14 cellular contexts compared by ENCODE assay signal in genomic region chr10:107415446-107415845, GRCh38.
DNase-seq lines count a peak whose midpoint lies in the region; ATAC-seq and TF ChIP-seq lines count a peak whose summit lies in the region.
"Had no signal": no experiment of that assay in that cellular context is flagged by ENCODE, and none has a peak within 500 bp of the region (broad histone marks: within the 10 kb centered on the region; RNA-seq: fewer than 3 reads in every experiment).

No MANE protein-coding gene starts in this region.

- ATAC-seq in GM18520 (IDR thresholded peaks at IDR 0.05; ENCODE audit: unreplicated experiment), result peak; percentile 37
- peak; percentile 53 for ATAC-seq in GM19468 (IDR thresholded peaks at IDR 0.05; ENCODE audit: extremely low read depth, unreplicated experiment)
- peak; percentile 48 for ATAC-seq in HG03095 (IDR thresholded peaks at IDR 0.05; ENCODE audit: unreplicated experiment)

- no peak overlapping the region for H3K27ac Mint-ChIP-seq in type B pancreatic cell
- no peak overlapping the region for H3K27ac Mint-ChIP-seq in activated T-cell treated with anti-CD3 and anti-CD28 coated beads, Interleukin-2, amount 50 U/mL, for 24 hours

- DNase-seq in germinal center (ENCODE audit: low spot score), result peak; percentile 5
- DNase-seq in D341Med (ENCODE audit: low spot score), result no peak
- no peak for DNase-seq in type B pancreatic cell (ENCODE audit: extremely low spot score, unreplicated experiment)
- no peak for DNase-seq in activated T-cell treated with anti-CD3 and anti-CD28 coated beads, Interleukin-2, amount 50 U/mL, for 24 hours
- no peak for DNase-seq in HUDEP-2 (lab: John Stamatoyannopoulos, UW; ENCODE audit: unreplicated experiment in 76 of 76)
- DNase-seq: activated naive CD4-positive, alpha-beta T cell treated with anti-CD3 and anti-CD28 coated beads, Interleukin-2, amount 50 U/mL, for 16 hours; Calu3; kidney glomerular epithelial cell; MV-4-11; NCI-H2107; NCI-H524 treated with DMSO at 0.1 percent for 48 hours had no signal

- no peaks in the 10 kb centered on the region for H3K36me3 Mint-ChIP-seq in type B pancreatic cell
- no peaks in the 10 kb centered on the region for H3K36me3 Mint-ChIP-seq in activated T-cell treated with anti-CD3 and anti-CD28 coated beads, Interleukin-2, amount 50 U/mL, for 24 hours (ENCODE audit: low read depth)

- no peaks in the 10 kb centered on the region for H3K4me1 Mint-ChIP-seq in type B pancreatic cell (ENCODE audit: unreplicated experiment)
- no peaks in the 10 kb centered on the region for H3K4me1 Mint-ChIP-seq in activated T-cell treated with anti-CD3 and anti-CD28 coated beads, Interleukin-2, amount 50 U/mL, for 24 hours (ENCODE audit: low read depth)

- H3K27me3 Mint-ChIP-seq in type B pancreatic cell, result peaks cover 12% of the 10 kb centered on the region
- H3K27me3 Mint-ChIP-seq in activated T-cell treated with anti-CD3 and anti-CD28 coated beads, Interleukin-2, amount 50 U/mL, for 24 hours, result no peaks in the 10 kb centered on the region

- H3K4me3 Mint-ChIP-seq in type B pancreatic cell, result no peak overlapping the region
- no peak overlapping the region for H3K4me3 Mint-ChIP-seq in activated T-cell treated with anti-CD3 and anti-CD28 coated beads, Interleukin-2, amount 50 U/mL, for 24 hours

- no peak for TF ChIP-seq CTCF in type B pancreatic cell (conservative IDR thresholded peaks at IDR 0.05)

- no peaks in the 10 kb centered on the region for H3K9me3 Mint-ChIP-seq in type B pancreatic cell
- peaks cover 19% of the 10 kb centered on the region for H3K9me3 Mint-ChIP-seq in activated T-cell treated with anti-CD3 and anti-CD28 coated beads, Interleukin-2, amount 50 U/mL, for 24 hours
